ENCODE assay signal across 2 cellular contexts in the genomic region with DNA sequence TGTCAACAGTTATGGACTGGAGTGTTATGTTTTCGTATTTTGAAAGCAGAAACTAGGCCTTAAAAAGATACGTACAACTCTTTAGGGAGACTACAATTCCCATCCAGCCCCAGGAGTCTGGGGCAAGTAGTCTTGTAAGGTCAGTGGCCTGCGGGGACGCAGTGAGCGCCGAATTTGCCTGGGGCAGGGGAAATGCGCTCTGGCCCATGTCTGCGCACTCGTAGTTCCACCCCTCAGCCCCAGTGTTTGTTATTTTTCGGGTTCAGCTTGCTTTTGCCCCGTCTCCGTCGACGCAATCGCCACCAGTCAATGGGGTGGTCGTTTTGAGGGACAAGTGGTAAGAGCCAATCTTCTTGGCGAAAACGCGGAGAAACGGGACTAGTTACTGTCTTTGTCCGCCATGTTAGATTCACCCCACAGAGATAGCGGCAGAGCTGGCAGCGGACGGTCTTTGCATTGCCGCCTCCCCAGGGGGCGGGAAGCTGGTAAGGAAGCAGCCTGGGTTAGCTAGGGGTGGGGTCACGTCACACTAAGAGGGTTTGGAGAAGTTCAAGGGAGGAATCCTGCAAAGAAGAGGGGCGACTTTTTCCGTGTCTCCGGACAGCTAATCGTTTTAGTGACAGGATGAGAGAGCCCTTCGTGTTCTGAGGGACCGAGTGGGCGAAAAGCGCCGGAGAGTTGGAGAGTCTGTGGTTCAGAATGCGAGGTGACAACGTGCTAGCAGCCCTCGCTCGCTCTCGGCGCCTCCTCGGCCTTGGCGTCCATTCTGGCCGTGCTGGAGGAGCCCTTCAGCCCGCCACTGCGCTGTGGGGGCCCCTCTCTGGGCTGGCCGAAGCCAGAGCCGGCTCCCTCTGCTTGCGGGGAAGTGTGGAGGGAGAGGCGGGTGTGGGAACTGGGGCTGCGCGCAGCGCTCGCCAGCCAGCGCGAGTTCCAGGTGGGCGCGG.
TF ChIP-seq lines count a peak whose summit lies in the region.

No MANE protein-coding gene starts in this region.

TF ChIP-seq in IMR-90, 13 proteins besides CTCF, POLR2A, EP300 and RAD21 (continued from another document):
- TF ChIP-seq CEBPB (IDR thresholded peaks at IDR 0.05; ENCODE audit: low read depth, low read length) (no peak), RCOR1 (IDR thresholded peaks at IDR 0.05; ENCODE audit: insufficient replicate concordance, low read length) (no peak), SMC3 (IDR thresholded peaks at IDR 0.05; ENCODE audit: low read depth, low read length) (no peak), RFX5 (IDR thresholded peaks at IDR 0.05; ENCODE audit: low read depth, low read length) (no peak), NFE2L2 (IDR thresholded peaks at IDR 0.05; ENCODE audit: low read depth, low read length) (no peak), MAFK (IDR thresholded peaks at IDR 0.05; ENCODE audit: low read depth, low read length) (no peak), CHD1 (IDR thresholded peaks at IDR 0.05; ENCODE audit: low read depth, low read length) (no peak), MXI1 (IDR thresholded peaks at IDR 0.05; ENCODE audit: borderline replicate concordance, low read depth, low read length) (no peak)
- TF ChIP-seq, protein P1, sequence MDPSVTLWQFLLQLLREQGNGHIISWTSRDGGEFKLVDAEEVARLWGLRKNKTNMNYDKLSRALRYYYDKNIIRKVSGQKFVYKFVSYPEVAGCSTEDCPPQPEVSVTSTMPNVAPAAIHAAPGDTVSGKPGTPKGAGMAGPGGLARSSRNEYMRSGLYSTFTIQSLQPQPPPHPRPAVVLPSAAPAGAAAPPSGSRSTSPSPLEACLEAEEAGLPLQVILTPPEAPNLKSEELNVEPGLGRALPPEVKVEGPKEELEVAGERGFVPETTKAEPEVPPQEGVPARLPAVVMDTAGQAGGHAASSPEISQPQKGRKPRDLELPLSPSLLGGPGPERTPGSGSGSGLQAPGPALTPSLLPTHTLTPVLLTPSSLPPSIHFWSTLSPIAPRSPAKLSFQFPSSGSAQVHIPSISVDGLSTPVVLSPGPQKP (IDR thresholded peaks at IDR 0.05; ENCODE audit: borderline replicate concordance, low read depth, low read length) = no peak
- TF ChIP-seq, protein P2, sequence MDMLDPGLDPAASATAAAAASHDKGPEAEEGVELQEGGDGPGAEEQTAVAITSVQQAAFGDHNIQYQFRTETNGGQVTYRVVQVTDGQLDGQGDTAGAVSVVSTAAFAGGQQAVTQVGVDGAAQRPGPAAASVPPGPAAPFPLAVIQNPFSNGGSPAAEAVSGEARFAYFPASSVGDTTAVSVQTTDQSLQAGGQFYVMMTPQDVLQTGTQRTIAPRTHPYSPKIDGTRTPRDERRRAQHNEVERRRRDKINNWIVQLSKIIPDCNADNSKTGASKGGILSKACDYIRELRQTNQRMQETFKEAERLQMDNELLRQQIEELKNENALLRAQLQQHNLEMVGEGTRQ (IDR thresholded peaks at IDR 0.05; ENCODE audit: low read depth, low read length) = no peak

TF ChIP-seq in GM12891, 5 proteins besides CTCF, POLR2A, EP300 and RAD21 (continued from another document):
- TF ChIP-seq TAF1 (IDR thresholded peaks at IDR 0.05; ENCODE audit: low read depth, low read length) (no peak), SPI1 (IDR thresholded peaks at IDR 0.05; ENCODE audit: low read depth, low read length) (no peak)
